ENCODE assay signal across 25 cellular contexts in genomic region chr6:42987533-42988451, GRCh38. TPM values are rescaled to one million over a fixed set of nuclear protein-coding genes. Genes with fewer than 3 reads are reported as not detected.
DNase-seq lines count a peak whose midpoint lies in the region; ATAC-seq and TF ChIP-seq lines count a peak whose summit lies in the region.
"Had no signal": no experiment of that assay in that cellular context is flagged by ENCODE, and none has a peak within 500 bp of the region (broad histone marks: within the 10 kb centered on the region; RNA-seq: fewer than 3 reads in every experiment).

No MANE protein-coding gene starts in this region.

- no peaks in the 10 kb centered on the region for H3K9me3 Mint-ChIP-seq in activated naive CD4-positive, alpha-beta T cell treated with anti-CD3 and anti-CD28 coated beads, Interleukin-2, amount 50 U/mL, for 72 hours
- no peaks in the 10 kb centered on the region for H3K9me3 Mint-ChIP-seq in chondrocyte (ENCODE audit: low read depth)
- no peaks in the 10 kb centered on the region for H3K9me3 Mint-ChIP-seq in stimulated activated effector memory CD8-positive, alpha-beta T cell treated with anti-CD3 and anti-CD28 coated beads, Interleukin-12 subunit alpha, Interleukin-12 subunit beta, amount 100 ng/mL, for 72 hours
- H3K9me3 Mint-ChIP-seq: activated naive CD8-positive, alpha-beta T cell treated with anti-CD3 and anti-CD28 coated beads, Interleukin-2, amount 50 U/mL, for 24 hours; activated T-cell treated with anti-CD3 and anti-CD28 coated beads, Interleukin-2, amount 50 U/mL, for 4 hours; mesothelial cell of epicardium had no signal

- no peak overlapping the region for H3K4me3 Mint-ChIP-seq in chondrocyte (ENCODE audit: unreplicated experiment)
- H3K4me3 Mint-ChIP-seq in stimulated activated effector memory CD8-positive, alpha-beta T cell treated with anti-CD3 and anti-CD28 coated beads, Interleukin-12 subunit alpha, Interleukin-12 subunit beta, amount 100 ng/mL, for 72 hours, result no peak overlapping the region
- H3K4me3 Mint-ChIP-seq: activated CD8-positive, alpha-beta T cell treated with anti-CD3 and anti-CD28 coated beads, Interleukin-2, amount 10 ng/mL, durations not matched to agents 7 days and 5 days; activated T-cell treated with anti-CD3 and anti-CD28 coated beads, Interleukin-2, amount 50 U/mL, for 4 hours had no signal

- H3K4me1 Mint-ChIP-seq in chondrocyte (ENCODE audit: low read depth), result peaks cover 48% of the 10 kb centered on the region
- H3K4me1 Mint-ChIP-seq in stimulated activated effector memory CD8-positive, alpha-beta T cell treated with anti-CD3 and anti-CD28 coated beads, Interleukin-12 subunit alpha, Interleukin-12 subunit beta, amount 100 ng/mL, for 72 hours, result peaks cover 50% of the 10 kb centered on the region

- no peak for TF ChIP-seq CTCF in chondrocyte (IDR thresholded peaks at IDR 0.05)

- H3K27ac Mint-ChIP-seq in activated naive CD4-positive, alpha-beta T cell treated with anti-CD3 and anti-CD28 coated beads, Interleukin-2, amount 50 U/mL, for 72 hours, result peak overlapping the region; percentile 4 to 92
- H3K27ac Mint-ChIP-seq in chondrocyte (ENCODE audit: unreplicated experiment), result peak overlapping the region; percentile 15
- H3K27ac Mint-ChIP-seq in stimulated activated effector memory CD8-positive, alpha-beta T cell treated with anti-CD3 and anti-CD28 coated beads, Interleukin-12 subunit alpha, Interleukin-12 subunit beta, amount 100 ng/mL, for 72 hours, result peak overlapping the region; percentile 95
- H3K27ac Mint-ChIP-seq: activated CD8-positive, alpha-beta T cell treated with anti-CD3 and anti-CD28 coated beads, Interleukin-2, amount 10 ng/mL, durations not matched to agents 7 days and 5 days; activated naive CD8-positive, alpha-beta T cell treated with anti-CD3 and anti-CD28 coated beads, Interleukin-2, amount 50 U/mL, for 24 hours; mesothelial cell of epicardium had no signal

- DNase-seq in activated naive CD4-positive, alpha-beta T cell treated with anti-CD3 and anti-CD28 coated beads, Interleukin-2, amount 50 U/mL, for 72 hours (ENCODE audit: low spot score in 2 of 2), result no peak
- no peak for DNase-seq in activated naive CD4-positive, alpha-beta T cell treated with Interleukin-2 at 50 U/mL for 16 hours
- peak; percentile 66 for DNase-seq in OCI-M1 (lab: John Stamatoyannopoulos, UW)
- DNase-seq in chondrocyte (ENCODE audit: low spot score), result no peak
- DNase-seq in stimulated activated effector memory CD8-positive, alpha-beta T cell treated with anti-CD3 and anti-CD28 coated beads, Interleukin-12 subunit alpha, Interleukin-12 subunit beta, amount 100 ng/mL, for 72 hours (ENCODE audit: low spot score in 2 of 2), result no peak
- no peak for DNase-seq in activated effector memory CD4-positive, alpha-beta T cell treated with Interleukin-2 at 50 U/mL for 16 hours
- DNase-seq: activated CD8-positive, alpha-beta T cell treated with anti-CD3 and anti-CD28 coated beads, Interleukin-2, amount 10 ng/mL, durations not matched to agents 7 days and 5 days; activated naive CD8-positive, alpha-beta T cell treated with anti-CD3 and anti-CD28 coated beads, Interleukin-2, amount 50 U/mL, for 24 hours; activated T-cell treated with anti-CD3 and anti-CD28 coated beads, Interleukin-2, amount 50 U/mL, for 4 hours; H7; heart right ventricle; NCI-H1048; NCI-H2029 treated with DMSO at 0.1 percent for 48 hours; NCI-H345; occipital lobe; stimulated activated CD8-positive, alpha-beta memory T cell treated with anti-CD3 and anti-CD28 coated beads, Interleukin-4, amount 100 ng/mL, for 48 hours had no signal

- peaks cover 13% of the 10 kb centered on the region in 2 donors for H3K36me3 Mint-ChIP-seq in activated naive CD4-positive, alpha-beta T cell treated with anti-CD3 and anti-CD28 coated beads, Interleukin-2, amount 50 U/mL, for 72 hours
- H3K36me3 Mint-ChIP-seq in chondrocyte (ENCODE audit: low read depth), result peaks cover 9% of the 10 kb centered on the region
- peaks cover 43% of the 10 kb centered on the region for H3K36me3 Mint-ChIP-seq in stimulated activated effector memory CD8-positive, alpha-beta T cell treated with anti-CD3 and anti-CD28 coated beads, Interleukin-12 subunit alpha, Interleukin-12 subunit beta, amount 100 ng/mL, for 72 hours

- no peaks in the 10 kb centered on the region for H3K27me3 Mint-ChIP-seq in chondrocyte (ENCODE audit: low read depth)
- H3K27me3 Mint-ChIP-seq: activated naive CD8-positive, alpha-beta T cell treated with anti-CD3 and anti-CD28 coated beads, Interleukin-2, amount 50 U/mL, for 24 hours had no signal

- no peak for ATAC-seq in activated naive CD4-positive, alpha-beta T cell treated with anti-CD3 and anti-CD28 coated beads, Interleukin-2, amount 50 U/mL, for 72 hours
- ATAC-seq in stimulated activated effector memory CD8-positive, alpha-beta T cell treated with anti-CD3 and anti-CD28 coated beads, Interleukin-12 subunit alpha, Interleukin-12 subunit beta, amount 100 ng/mL, for 72 hours, result no peak
- ATAC-seq in HG02870 (IDR thresholded peaks at IDR 0.05; ENCODE audit: unreplicated experiment) (no peak), HG02938 (IDR thresholded peaks at IDR 0.05; ENCODE audit: unreplicated experiment) (no peak)
- ATAC-seq: A549; activated CD4-positive, CD25-positive, alpha-beta regulatory T cell treated with anti-CD3 and anti-CD28 coated beads, Interleukin-2, amount 50 U/mL, for 24 hours; activated CD8-positive, alpha-beta T cell treated with anti-CD3 and anti-CD28 coated beads, Interleukin-2, amount 10 ng/mL, durations not matched to agents 7 days and 5 days; activated naive CD8-positive, alpha-beta T cell treated with anti-CD3 and anti-CD28 coated beads, Interleukin-2, amount 50 U/mL, for 24 hours; activated T-cell treated with anti-CD3 and anti-CD28 coated beads, Interleukin-2, amount 50 U/mL, for 4 hours; heart right ventricle; left lung; Panc1 had no signal

RNA-seq across cellular contexts. Expression of gene PPP2R5D, which starts 3.4 kb away (rescaled TPM):
- 10 to 100 TPM; 53.0 to 96.0 TPM for total RNA-seq in activated naive CD4-positive, alpha-beta T cell treated with anti-CD3 and anti-CD28 coated beads, Interleukin-2, amount 50 U/mL, for 72 hours
- total RNA-seq in chondrocyte, result 34.0 to 40.4 TPM (median 39.3 TPM) in 3 replicates

RNA-seq across cellular contexts. Expression of gene PEX6, which starts 8.8 kb away (rescaled TPM):
- 10 to 100 TPM in 1 of 2 donors, 1 to 10 TPM in 1; 7.9 to 13.8 TPM for total RNA-seq in activated naive CD4-positive, alpha-beta T cell treated with anti-CD3 and anti-CD28 coated beads, Interleukin-2, amount 50 U/mL, for 72 hours
- 16.0 to 30.5 TPM (median 17.0 TPM) in 3 replicates for total RNA-seq in chondrocyte

RNA-seq across cellular contexts. Expression of gene MEA1, which starts 26.0 kb away (rescaled TPM):
- total RNA-seq in activated naive CD4-positive, alpha-beta T cell treated with anti-CD3 and anti-CD28 coated beads, Interleukin-2, amount 50 U/mL, for 72 hours, result 10 to 100 TPM; 79.4 to 83.6 TPM
- total RNA-seq in chondrocyte, result 71.1 to 86.2 TPM (median 71.6 TPM) in 3 replicates

RNA-seq across cellular contexts. Expression of gene KLHDC3, which starts 26.3 kb away (rescaled TPM):
- total RNA-seq in activated naive CD4-positive, alpha-beta T cell treated with anti-CD3 and anti-CD28 coated beads, Interleukin-2, amount 50 U/mL, for 72 hours, result 10 to 100 TPM; 67.7 to 74.0 TPM
- 66.3 to 96.9 TPM (median 90.3 TPM) in 3 replicates for total RNA-seq in chondrocyte

RNA-seq across cellular contexts. Expression of gene GNMT, which starts 27.2 kb away (rescaled TPM):
- 1 to 10 TPM in 1 of 2 donors, under 1 TPM in 1; 0.54 to 1.0 TPM for total RNA-seq in activated naive CD4-positive, alpha-beta T cell treated with anti-CD3 and anti-CD28 coated beads, Interleukin-2, amount 50 U/mL, for 72 hours
- 0.53 TPM in 1 of 3 replicates, not detected in the others for total RNA-seq in chondrocyte
- total RNA-seq: fibroblast of villous mesenchyme, HT-29, occipital lobe had no signal

Comparison
In these comparisons a context has a peak if more than half of its experiments do, and no peak if none do; other contexts are left out.
1. H3K27ac Mint-ChIP-seq: peak in every context shown above with its lines; median percentile 95 in stimulated activated effector memory CD8-positive, alpha-beta T cell treated with anti-CD3 and anti-CD28 coated beads, Interleukin-12 subunit alpha, Interleukin-12 subunit beta, amount 100 ng/mL, for 72 hours; 48 in activated naive CD4-positive, alpha-beta T cell treated with anti-CD3 and anti-CD28 coated beads, Interleukin-2, amount 50 U/mL, for 72 hours; 15 in chondrocyte.